Comparison of ENCODE assay signal across 10 cellular contexts in the genomic region with DNA sequence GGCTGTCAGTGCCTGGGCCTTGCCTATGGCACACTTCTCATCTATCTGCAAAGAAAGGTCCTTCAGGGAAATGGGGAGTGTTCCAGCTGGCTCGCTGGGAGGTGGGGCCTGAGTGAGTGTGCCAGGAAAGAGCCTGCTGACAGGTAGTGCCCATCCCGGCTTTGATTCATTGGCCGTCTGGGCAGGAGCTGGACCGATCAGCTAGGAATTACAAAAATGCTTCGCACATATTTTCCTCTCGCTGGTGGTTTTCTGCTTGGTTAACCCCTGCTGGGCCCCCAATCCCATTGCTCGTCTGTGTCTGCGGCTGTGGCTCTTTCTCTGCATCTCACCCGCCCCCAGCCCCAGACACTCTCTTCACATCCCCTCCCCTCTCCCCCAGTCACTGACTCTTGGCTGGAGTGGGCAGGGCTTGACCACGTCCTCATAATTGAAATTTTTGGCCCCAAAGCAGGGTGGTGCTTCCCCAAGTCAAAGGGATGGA. TPM values are rescaled to one million over a fixed set of nuclear protein-coding genes. Genes with fewer than 3 reads are reported as not detected.
DNase-seq lines count a peak whose midpoint lies in the region; ATAC-seq and TF ChIP-seq lines count a peak whose summit lies in the region.
"Had no signal": no experiment of that assay in that cellular context is flagged by ENCODE, and none has a peak within 500 bp of the region (broad histone marks: within the 10 kb centered on the region; RNA-seq: fewer than 3 reads in every experiment).

No MANE protein-coding gene starts in this region.

- POLR2A ChIA-PET in activated CD4-positive, alpha-beta T cell treated with anti-CD3 and anti-CD28 coated beads, Interleukin-2, amount 10 ng/mL, durations not matched to agents 7 days and 5 days (lab: Charles Lee) = no interaction called here

- no peaks in the 10 kb centered on the region for H3K9me3 Mint-ChIP-seq in Calu3 (ENCODE audit: low read depth, unreplicated experiment)
- H3K9me3 Mint-ChIP-seq in chondrocyte (ENCODE audit: low read depth) = no peaks in the 10 kb centered on the region
- H3K9me3 Mint-ChIP-seq in natural killer cell treated with Interleukin-12 subunit alpha and Interleukin-12 subunit beta and Interleukin-15 and Interleukin-18, amount 100 ng/mL, for 72 hours = no peaks in the 10 kb centered on the region
- no peaks in the 10 kb centered on the region for H3K9me3 Mint-ChIP-seq in activated CD4-positive, alpha-beta T cell treated with anti-CD3 and anti-CD28 coated beads, Interleukin-2, amount 10 ng/mL, durations not matched to agents 7 days and 5 days

- no peak for TF ChIP-seq CTCF in Calu3 (IDR thresholded peaks at IDR 0.05; ENCODE audit: unreplicated experiment)
- TF ChIP-seq CTCF in chondrocyte (IDR thresholded peaks at IDR 0.05) = no peak

- intact Hi-C loops in Calu3 (cut with micrococcal nuclease; ENCODE audit: unreplicated experiment) = loop anchor here (1.0 to 5.0 kb wide), 2 partner anchors 25 to 128 kb away; no protein-coding TSS in a partner anchor

- DNase-seq in Calu3 = peak; percentile 90
- DNase-seq in NCI-H2029 (lab: John Stamatoyannopoulos, UW) = peak; percentile 23
- peak; percentile 93 for DNase-seq in chondrocyte (ENCODE audit: low spot score)
- peak; percentile 94 for DNase-seq in myocyte (ENCODE audit: low read depth)
- DNase-seq in superior temporal gyrus (ENCODE audit: extremely low spot score) = no peak
- no peak for DNase-seq in natural killer cell treated with Interleukin-12 subunit alpha and Interleukin-12 subunit beta and Interleukin-15 and Interleukin-18, amount 100 ng/mL, for 72 hours (ENCODE audit: low spot score)
- DNase-seq in stimulated activated naive CD8-positive, alpha-beta T cell treated with anti-CD3 and anti-CD28 coated beads, Interleukin-15, Interleukin-2, amounts not matched to agents 100 U/mL and 50 U/mL, for 24 hours = no peak
- DNase-seq in activated CD4-positive, alpha-beta T cell treated with anti-CD3 and anti-CD28 coated beads, Interleukin-2, amount 10 ng/mL, durations not matched to agents 7 days and 5 days = no peak
- DNase-seq: DMS79; stimulated activated CD4-positive, alpha-beta T cell treated with anti-CD3 and anti-CD28 coated beads, Interleukin-4, amount 100 ng/mL, for 24 hours had no signal

- BruUV-seq in Calu3 (replicated peaks; lab: Mats Ljungman, UMichigan) = no TSS peak

- H3K4me3 Mint-ChIP-seq in Calu3 (ENCODE audit: low read depth, unreplicated experiment) (peak overlapping the region; percentile 15), chondrocyte (ENCODE audit: unreplicated experiment) (no peak overlapping the region)
- no peak overlapping the region for H3K4me3 Mint-ChIP-seq in natural killer cell treated with Interleukin-12 subunit alpha and Interleukin-12 subunit beta and Interleukin-15 and Interleukin-18, amount 100 ng/mL, for 72 hours
- no peak overlapping the region for H3K4me3 Mint-ChIP-seq in activated CD4-positive, alpha-beta T cell treated with anti-CD3 and anti-CD28 coated beads, Interleukin-2, amount 10 ng/mL, durations not matched to agents 7 days and 5 days

- CTCF ChIA-PET in Calu3 (lab: Charles Lee) = interaction anchor here (0.5 to 4.1 kb wide), 10 partner anchors 9 to 147 kb away, joined by 3 to 24 read pairs (median 3); no protein-coding TSS in a partner anchor
- CTCF ChIA-PET in activated CD4-positive, alpha-beta T cell treated with anti-CD3 and anti-CD28 coated beads, Interleukin-2, amount 10 ng/mL, durations not matched to agents 7 days and 5 days (lab: Charles Lee) = interaction anchor here (1.5 to 2.0 kb wide), 3 partner anchors 9 to 126 kb away, joined by 4 to 10 read pairs (median 4); no protein-coding TSS in a partner anchor

- H3K27me3 Mint-ChIP-seq in Calu3 (ENCODE audit: unreplicated experiment) (no peaks in the 10 kb centered on the region), chondrocyte (ENCODE audit: low read depth) (no peaks in the 10 kb centered on the region)
- H3K27me3 Mint-ChIP-seq in natural killer cell treated with Interleukin-12 subunit alpha and Interleukin-12 subunit beta and Interleukin-15 and Interleukin-18, amount 100 ng/mL, for 72 hours = no peaks in the 10 kb centered on the region
- no peaks in the 10 kb centered on the region for H3K27me3 Mint-ChIP-seq in activated CD4-positive, alpha-beta T cell treated with anti-CD3 and anti-CD28 coated beads, Interleukin-2, amount 10 ng/mL, durations not matched to agents 7 days and 5 days

- H3K36me3 Mint-ChIP-seq in Calu3 (ENCODE audit: insufficient read depth, unreplicated experiment) (peaks cover 74% of the 10 kb centered on the region), chondrocyte (ENCODE audit: low read depth) (no peaks in the 10 kb centered on the region)
- H3K36me3 Mint-ChIP-seq in natural killer cell treated with Interleukin-12 subunit alpha and Interleukin-12 subunit beta and Interleukin-15 and Interleukin-18, amount 100 ng/mL, for 72 hours = no peaks in the 10 kb centered on the region
- H3K36me3 Mint-ChIP-seq in activated CD4-positive, alpha-beta T cell treated with anti-CD3 and anti-CD28 coated beads, Interleukin-2, amount 10 ng/mL, durations not matched to agents 7 days and 5 days (ENCODE audit: low read depth) = peaks cover 7% of the 10 kb centered on the region

- H3K4me1 Mint-ChIP-seq in Calu3 (ENCODE audit: low read depth, unreplicated experiment) = peaks cover 58% of the 10 kb centered on the region
- H3K4me1 Mint-ChIP-seq in chondrocyte (ENCODE audit: low read depth) = peaks cover 80% of the 10 kb centered on the region
- no peaks in the 10 kb centered on the region for H3K4me1 Mint-ChIP-seq in natural killer cell treated with Interleukin-12 subunit alpha and Interleukin-12 subunit beta and Interleukin-15 and Interleukin-18, amount 100 ng/mL, for 72 hours (ENCODE audit: low read depth in 2 of 2)
- H3K4me1 Mint-ChIP-seq in activated CD4-positive, alpha-beta T cell treated with anti-CD3 and anti-CD28 coated beads, Interleukin-2, amount 10 ng/mL, durations not matched to agents 7 days and 5 days = peaks cover 52% of the 10 kb centered on the region

- ATAC-seq in natural killer cell treated with Interleukin-12 subunit alpha and Interleukin-12 subunit beta and Interleukin-15 and Interleukin-18, amount 100 ng/mL, for 72 hours = no peak
- no peak for ATAC-seq in stimulated activated naive CD8-positive, alpha-beta T cell treated with anti-CD3 and anti-CD28 coated beads, Interleukin-15, Interleukin-2, amounts not matched to agents 100 U/mL and 50 U/mL, for 24 hours

- H3K27ac Mint-ChIP-seq in Calu3 (ENCODE audit: unreplicated experiment) (peak overlapping the region; percentile 98), chondrocyte (ENCODE audit: unreplicated experiment) (peak overlapping the region; percentile 88)
- no peak overlapping the region for H3K27ac Mint-ChIP-seq in natural killer cell treated with Interleukin-12 subunit alpha and Interleukin-12 subunit beta and Interleukin-15 and Interleukin-18, amount 100 ng/mL, for 72 hours
- no peak overlapping the region for H3K27ac Mint-ChIP-seq in activated CD4-positive, alpha-beta T cell treated with anti-CD3 and anti-CD28 coated beads, Interleukin-2, amount 10 ng/mL, durations not matched to agents 7 days and 5 days

RNA-seq across cellular contexts. Expression of a gene that starts 10.8 kb away (rescaled TPM):
- 202 and 260 TPM in 2 replicates for total RNA-seq in Calu3 (2022)
- 18.9 to 21.5 TPM (median 21.3 TPM) in 3 replicates for total RNA-seq in chondrocyte
- 13.5 and 14.8 TPM in 2 replicates for total RNA-seq in myocyte
- 151 TPM for polyA plus RNA-seq in myocyte (2012)
- 100 to 1,000 TPM in 1 of 2 donors, 10 to 100 TPM in 1; 63.3 to 125 TPM for total RNA-seq in natural killer cell treated with Interleukin-12 subunit alpha and Interleukin-12 subunit beta and Interleukin-15 and Interleukin-18, amount 100 ng/mL, for 72 hours
- total RNA-seq in activated CD4-positive, alpha-beta T cell treated with anti-CD3 and anti-CD28 coated beads, Interleukin-2, amount 10 ng/mL, durations not matched to agents 7 days and 5 days = 100 to 1,000 TPM; 102 to 103 TPM

RNA-seq across cellular contexts. Expression of a gene that starts 30.9 kb away (rescaled TPM):
- total RNA-seq in Calu3 (2022) = not detected in 2 replicates
- not detected in 3 replicates for total RNA-seq in chondrocyte
- not detected in 2 replicates for total RNA-seq in myocyte
- polyA plus RNA-seq in myocyte (2012) = 0.08 TPM
- total RNA-seq in natural killer cell treated with Interleukin-12 subunit alpha and Interleukin-12 subunit beta and Interleukin-15 and Interleukin-18, amount 100 ng/mL, for 72 hours = 10 to 100 TPM; 15.5 to 38.7 TPM
- 10 to 100 TPM; 74.7 to 80.5 TPM for total RNA-seq in activated CD4-positive, alpha-beta T cell treated with anti-CD3 and anti-CD28 coated beads, Interleukin-2, amount 10 ng/mL, durations not matched to agents 7 days and 5 days

RNA-seq across cellular contexts. Expression of a gene that starts 53.6 kb away (rescaled TPM):
- total RNA-seq in Calu3 (2022) = 12.0 and 14.2 TPM in 2 replicates
- 12.1 to 18.9 TPM (median 17.0 TPM) in 3 replicates for total RNA-seq in chondrocyte
- total RNA-seq in myocyte = 11.3 and 13.3 TPM in 2 replicates
- polyA plus RNA-seq in myocyte (2012) = 30.2 TPM
- total RNA-seq in natural killer cell treated with Interleukin-12 subunit alpha and Interleukin-12 subunit beta and Interleukin-15 and Interleukin-18, amount 100 ng/mL, for 72 hours = 1 to 10 TPM; 4.0 to 4.4 TPM
- 10 to 100 TPM; 16.7 to 20.0 TPM for total RNA-seq in activated CD4-positive, alpha-beta T cell treated with anti-CD3 and anti-CD28 coated beads, Interleukin-2, amount 10 ng/mL, durations not matched to agents 7 days and 5 days

Comparison
In these comparisons a context has a peak if more than half of its experiments do, and no peak if none do; other contexts are left out.
1. DNase-seq: peak in Calu3 (single experiment), NCI-H2029 (single experiment), chondrocyte (single experiment) and myocyte (single experiment); none in superior temporal gyrus (single experiment), natural killer cell treated with Interleukin-12 subunit alpha and Interleukin-12 subunit beta and Interleukin-15 and Interleukin-18, amount 100 ng/mL, for 72 hours (single experiment), stimulated activated naive CD8-positive, alpha-beta T cell treated with anti-CD3 and anti-CD28 coated beads, Interleukin-15, Interleukin-2, amounts not matched to agents 100 U/mL and 50 U/mL, for 24 hours (single experiment) and activated CD4-positive, alpha-beta T cell treated with anti-CD3 and anti-CD28 coated beads, Interleukin-2, amount 10 ng/mL, durations not matched to agents 7 days and 5 days (single experiment).
2. H3K27ac Mint-ChIP-seq: peak in Calu3 (single experiment) and chondrocyte (single experiment); none in natural killer cell treated with Interleukin-12 subunit alpha and Interleukin-12 subunit beta and Interleukin-15 and Interleukin-18, amount 100 ng/mL, for 72 hours (0 of 2) and activated CD4-positive, alpha-beta T cell treated with anti-CD3 and anti-CD28 coated beads, Interleukin-2, amount 10 ng/mL, durations not matched to agents 7 days and 5 days (single experiment).
3. RNA of a gene that starts 30.9 kb away (total RNA-seq): 74.7 to 80.5 TPM in activated CD4-positive, alpha-beta T cell treated with anti-CD3 and anti-CD28 coated beads, Interleukin-2, amount 10 ng/mL, durations not matched to agents 7 days and 5 days and 15.5 to 38.7 TPM in natural killer cell treated with Interleukin-12 subunit alpha and Interleukin-12 subunit beta and Interleukin-15 and Interleukin-18, amount 100 ng/mL, for 72 hours; not detected in Calu3, not detected in chondrocyte and not detected in myocyte; every median in the first group is over 10 times any median in the second.